In genomic region chr13:51562011-51562671, GRCh38 we compare ENCODE assay signal across 9 cellular contexts. TPM values are rescaled to one million over a fixed set of nuclear protein-coding genes. Genes with fewer than 3 reads are reported as not detected.
DNase-seq lines count a peak whose midpoint lies in the region; ATAC-seq and TF ChIP-seq lines count a peak whose summit lies in the region.
"Had no signal": no experiment of that assay in that cellular context is flagged by ENCODE, and none has a peak within 500 bp of the region (broad histone marks: within the 10 kb centered on the region; RNA-seq: fewer than 3 reads in every experiment).

No MANE protein-coding gene starts in this region.

- DNase-seq in KBM-7 (peak; percentile 43), right lobe of liver (no peak), omental fat pad (ENCODE audit: low spot score) (no peak), T-helper 9 cell (no peak), esophagus squamous epithelium (lab: John Stamatoyannopoulos, UW) (no peak), transverse colon (no peak)

- H3K27ac ChIP-seq in right lobe of liver (no peak overlapping the region), esophagus squamous epithelium (no peak overlapping the region), transverse colon (no peak overlapping the region)
- H3K27ac ChIP-seq: thoracic aorta had no signal

- intact Hi-C loops in right lobe of liver (cut with DNase I): no loop called here
- intact Hi-C loops in esophagus squamous epithelium (cut with DNase I): no loop called here
- intact Hi-C loops in transverse colon (cut with DNase I; ENCODE audit: low total_unique reads): no loop called here

- TF ChIP-seq CTCF in right lobe of liver (IDR thresholded peaks at IDR 0.05): no peak
- TF ChIP-seq CTCF in omental fat pad (IDR thresholded peaks at IDR 0.05): no peak
- TF ChIP-seq CTCF in esophagus squamous epithelium (IDR thresholded peaks at IDR 0.05): no peak
- no peak for TF ChIP-seq CTCF in transverse colon (IDR thresholded peaks at IDR 0.05)

- no peak for TF ChIP-seq POLR2A in right lobe of liver (IDR thresholded peaks at IDR 0.05)
- TF ChIP-seq POLR2A in esophagus squamous epithelium (IDR thresholded peaks at IDR 0.05): no peak
- TF ChIP-seq POLR2A in transverse colon (IDR thresholded peaks at IDR 0.05): no peak

- H3K27me3 ChIP-seq in right lobe of liver (no peaks in the 10 kb centered on the region), esophagus squamous epithelium (no peaks in the 10 kb centered on the region), transverse colon (no peaks in the 10 kb centered on the region)

- no peaks in the 10 kb centered on the region for H3K36me3 ChIP-seq in right lobe of liver
- H3K36me3 ChIP-seq in esophagus squamous epithelium: no peaks in the 10 kb centered on the region
- no peaks in the 10 kb centered on the region for H3K36me3 ChIP-seq in transverse colon
- H3K36me3 ChIP-seq: thoracic aorta had no signal

- in situ Hi-C loops in KBM-7 (cut with MboI; ENCODE audit: low pct_unique_long_range_greater_than_20kb, low sequenced_read_pairs): no loop called here
- in situ Hi-C loops in transverse colon (cut with MboI; ENCODE audit: low pct_ligation_motif_present in 1 of 4, low pct_unique_long_range_greater_than_20kb in 1 of 4, low sequenced_read_pairs in 3 of 4): no loop called here

- ATAC-seq in GM18858 (IDR thresholded peaks at IDR 0.05; ENCODE audit: unreplicated experiment) (peak; percentile 85), GM21717 (IDR thresholded peaks at IDR 0.05; ENCODE audit: unreplicated experiment) (peak; percentile 85), right lobe of liver (peak; percentile 50 to 69 (median 56)), omental fat pad (ENCODE audit: low FRiP score) (no peak)

- no peak for TF ChIP-seq EP300 in transverse colon (IDR thresholded peaks at IDR 0.05; ENCODE audit: low read depth)

- H3K4me1 ChIP-seq in right lobe of liver (no peaks in the 10 kb centered on the region), esophagus squamous epithelium (peaks cover 10 to 39% (median 13%) of the 10 kb centered on the region in 3 donors), transverse colon (no peaks in the 10 kb centered on the region)

- H3K9me3 ChIP-seq in right lobe of liver (no peaks in the 10 kb centered on the region), esophagus squamous epithelium (peaks cover 0 to 3% (median 0%) of the 10 kb centered on the region in 3 donors), transverse colon (no peaks in the 10 kb centered on the region)

- H3K4me3 ChIP-seq in right lobe of liver (no peak overlapping the region), esophagus squamous epithelium (no peak overlapping the region), transverse colon (no peak overlapping the region)
- H3K4me3 ChIP-seq: thoracic aorta had no signal

- WGBS in right lobe of liver (ENCODE audit: insufficient coverage, low coverage, low lambda C conversion rate, missing lambda C conversion rate): 51% methylated on average over 9 of the region's 9 CpGs
- 65 to 74% methylated on average over 9 of the region's 9 CpGs for WGBS in esophagus squamous epithelium, 2 donors
- WGBS in transverse colon (ENCODE audit: low coverage in 1 of 2), 2 donors: 71 to 80% methylated on average over 5 to 9 of the region's 9 CpGs

RNA-seq across cellular contexts. Expression of gene WDFY2, which starts 22.1 kb away (rescaled TPM):
- total RNA-seq in right lobe of liver: 10 to 100 TPM in 1 of 6 experiments, 1 to 10 TPM in 5; 4.5 to 12.0 (median 7.3) TPM
- total RNA-seq in omental fat pad: 10 to 100 TPM; 13.3 to 26.6 (median 15.8) TPM
- 10 to 100 TPM in 3 of 4 donors, 1 to 10 TPM in 1; 7.7 to 23.3 (median 18.2) TPM for total RNA-seq in esophagus squamous epithelium
- 10 to 100 TPM in 1 of 4 donors, 1 to 10 TPM in 3; 2.4 to 12.3 (median 6.7) TPM for total RNA-seq in transverse colon
